Comparison of ENCODE assay signal across 18 cellular contexts in the genomic region with DNA sequence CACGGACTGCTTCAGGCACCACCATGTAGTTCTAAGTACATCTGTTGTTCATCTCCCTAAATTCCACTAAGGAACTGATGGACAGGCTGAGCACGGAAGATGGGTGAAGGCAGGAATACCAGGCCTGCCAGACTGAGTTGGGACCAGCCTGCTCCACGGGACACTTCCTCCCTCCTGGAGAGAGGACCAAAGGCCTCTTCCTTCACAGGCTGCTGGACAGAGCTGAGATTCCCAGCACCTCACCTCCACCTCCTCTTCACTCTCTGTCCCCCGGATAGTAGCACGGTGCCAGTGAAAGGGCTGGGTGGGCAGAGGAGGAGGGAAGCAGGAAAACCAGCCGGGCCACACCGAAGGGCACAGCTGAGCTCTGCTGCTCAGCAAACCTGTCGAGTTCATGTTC.
"Had no signal": no experiment of that assay in that cellular context is flagged by ENCODE, and none has a peak within 500 bp of the region (broad histone marks: within the 10 kb centered on the region; RNA-seq: fewer than 3 reads in every experiment).

No MANE protein-coding gene starts in this region.

- H3K27ac ChIP-seq: esophagus muscularis mucosa, heart right ventricle, left ventricle myocardium inferior, neural progenitor cell, prostate gland, right atrium auricular region, tibial artery had no signal

- DNase-seq: activated CD4-positive, alpha-beta memory T cell treated with anti-CD3 and anti-CD28 coated beads, Interleukin-2, amount 10 ng/mL, durations not matched to agents 7 days and 5 days; activated CD4-positive, alpha-beta T cell treated with anti-CD3 and anti-CD28 coated beads for 48 hours; activated CD4-positive, CD25-positive, alpha-beta regulatory T cell; activated CD8-positive, alpha-beta memory T cell treated with anti-CD3 and anti-CD28 coated beads, Interleukin-2, amount 10 ng/mL, durations not matched to agents 7 days and 5 days; activated naive CD4-positive, alpha-beta T cell treated with anti-CD3 and anti-CD28 coated beads for 36 hours; activated T-cell treated with anti-CD3 and anti-CD28 coated beads, Interleukin-2, amount 50 U/mL, for 1 hour; aorta; cortex of kidney; effector CD4-positive, alpha-beta T cell; heart right ventricle; left ventricle myocardium inferior; stimulated activated CD4-positive, alpha-beta T cell treated with anti-CD3 and anti-CD28 coated beads, Interleukin-2, amount 100 ng/mL, for 24 hours; stimulated activated naive CD4-positive, alpha-beta T cell treated with Interleukin-2 at 50 U/mL for 16 hours; tibial artery had no signal

- H2AFZ ChIP-seq: neural progenitor cell had no signal

- ATAC-seq: activated CD8-positive, alpha-beta memory T cell treated with anti-CD3 and anti-CD28 coated beads, Interleukin-2, amount 10 ng/mL, durations not matched to agents 7 days and 5 days; heart right ventricle had no signal

- H3K36me3 ChIP-seq: neural progenitor cell had no signal

- H3K9me3 ChIP-seq: esophagus muscularis mucosa, heart right ventricle, left ventricle myocardium inferior, prostate gland, right atrium auricular region, tibial artery had no signal

- H3K27me3 ChIP-seq: esophagus muscularis mucosa, heart right ventricle, neural progenitor cell, right atrium auricular region, tibial artery had no signal

- H3K4me3 ChIP-seq: esophagus muscularis mucosa, heart right ventricle, left ventricle myocardium inferior, neural progenitor cell, prostate gland, right atrium auricular region, tibial artery had no signal

- H3K4me1 ChIP-seq: neural progenitor cell had no signal

- H3K9ac ChIP-seq: neural progenitor cell had no signal

- H3K4me2 ChIP-seq: neural progenitor cell had no signal
